Comparison of ENCODE assay signal across 25 cellular contexts in the genomic region with DNA sequence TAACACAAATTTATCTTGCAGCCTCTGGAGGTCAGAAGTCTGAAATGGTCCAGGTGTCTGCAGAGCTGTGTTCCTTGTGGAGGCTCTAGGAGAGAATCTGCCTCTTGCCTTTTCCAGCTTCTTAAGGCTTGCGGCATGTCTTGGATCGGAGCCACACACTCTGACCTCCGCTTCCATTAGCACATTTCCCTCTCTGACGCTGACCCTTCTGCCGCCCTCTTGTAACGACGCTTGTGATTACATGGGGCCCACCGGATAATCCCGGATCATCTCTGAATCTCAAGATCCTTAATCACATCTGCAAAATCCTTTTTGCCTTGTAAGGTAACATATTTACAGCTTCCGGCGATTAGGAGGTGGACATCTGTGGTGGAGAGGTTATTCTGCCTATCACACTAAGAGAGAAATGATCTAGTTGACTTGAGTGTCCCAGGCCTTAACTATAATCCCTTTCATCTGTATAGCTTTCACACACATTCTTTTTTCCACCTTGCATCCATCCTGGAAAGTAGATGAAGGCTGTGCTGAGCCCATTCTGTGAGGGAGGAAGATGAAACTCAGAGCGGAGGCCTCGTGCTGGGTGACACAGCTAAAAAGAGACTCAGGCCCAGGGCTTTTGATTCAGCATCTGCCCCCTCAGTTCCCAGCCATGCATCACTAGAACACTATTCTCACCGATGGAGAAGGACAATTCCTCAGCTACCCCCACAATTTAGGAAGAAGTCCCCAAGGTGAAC. TPM values are rescaled to one million over a fixed set of nuclear protein-coding genes. Genes with fewer than 3 reads are reported as not detected.
A peak's percentile ranks its signal among the peaks of the same experiment; 100 is the strongest.
DNase-seq lines count a peak whose midpoint lies in the region; ATAC-seq, FAIRE-seq and TF ChIP-seq lines count a peak whose summit lies in the region.
"Had no signal": no experiment of that assay in that cellular context is flagged by ENCODE, and none has a peak within 500 bp of the region (broad histone marks: within the 10 kb centered on the region; RNA-seq: fewer than 3 reads in every experiment).

No MANE protein-coding gene starts in this region.

- H3K9me3 Mint-ChIP-seq in endodermal cell = no peaks in the 10 kb centered on the region
- no peaks in the 10 kb centered on the region for H3K9me3 Mint-ChIP-seq in nephron
- H3K9me3 Mint-ChIP-seq: CD8-positive, alpha-beta T cell had no signal

- FAIRE-seq in HepG2 (lab: Jason Lieb, UNC) = no peak
- FAIRE-seq: G401.6, GM12878 had no signal

- H3K4me3 ChIP-seq in HepG2 (replicated peaks in 1 of 3; ENCODE audit: insufficient read depth in 1 of 3, low read depth in 2 of 3, low read length in 3 of 3) (no peak overlapping the region), right lobe of liver (no peak overlapping the region), endodermal cell (ENCODE audit: low read length) (no peak overlapping the region), aorta (ENCODE audit: low read length in 2 of 2) (no peak overlapping the region)
- H3K4me3 ChIP-seq: BLaER1, GM12878, GM23248, PC-9 had no signal

- CTCF ChIA-PET in HepG2 (lab: Yijun Ruan, JAX; ENCODE audit: low intra/inter-chr PET ratio, low total read pairs) = interaction anchor here (1.9 kb wide), 1 partner anchor 20 kb away, joined by 9 read pairs; no protein-coding TSS in a partner anchor

- WGBS in HepG2 (ENCODE audit: low lambda C conversion rate) = 73% methylated on average over 14 of the region's 14 CpGs
- 80% methylated on average over 8 of the region's 14 CpGs for WGBS in right lobe of liver (ENCODE audit: insufficient coverage, low coverage, low lambda C conversion rate, missing lambda C conversion rate)
- WGBS in endodermal cell (ENCODE audit: insufficient coverage in 1 of 2, insufficient read length in 1 of 2), 2 experiments = 88 to 93% methylated on average over 8 to 13 of the region's 14 CpGs
- 86 to 93% methylated on average over 14 of the region's 14 CpGs for WGBS in aorta, 2 donors

- H3K4me1 ChIP-seq in HepG2 (ENCODE audit: insufficient read depth, low read length) (peaks cover 49% of the 10 kb centered on the region), right lobe of liver (no peaks in the 10 kb centered on the region), endodermal cell (ENCODE audit: control insufficient read depth, insufficient read depth, low read length) (no peaks in the 10 kb centered on the region), aorta (ENCODE audit: control insufficient read depth in 1 of 2, insufficient read depth in 2 of 2, low read length in 2 of 2) (no peaks in the 10 kb centered on the region)
- H3K4me1 ChIP-seq: BLaER1 had no signal

- H3K27ac Mint-ChIP-seq in endodermal cell (peak overlapping the region; percentile 39), nephron (peak overlapping the region; percentile 30 to 79 (median 31))

- no peaks in the 10 kb centered on the region for H3K36me3 Mint-ChIP-seq in endodermal cell (ENCODE audit: low read depth)
- H3K36me3 Mint-ChIP-seq in nephron (ENCODE audit: low read depth) = no peaks in the 10 kb centered on the region
- H3K36me3 Mint-ChIP-seq: CD8-positive, alpha-beta T cell had no signal

- H3K36me3 ChIP-seq in HepG2 (replicated peaks in 1 of 2; ENCODE audit: control insufficient read depth in 1 of 2, insufficient read depth in 2 of 2, low read length in 2 of 2) = no peaks in the 10 kb centered on the region
- no peaks in the 10 kb centered on the region for H3K36me3 ChIP-seq in right lobe of liver
- H3K36me3 ChIP-seq in endodermal cell (ENCODE audit: control insufficient read depth, insufficient read depth, low read length) = no peaks in the 10 kb centered on the region
- H3K36me3 ChIP-seq in aorta (ENCODE audit: control insufficient read depth in 1 of 2, insufficient read depth in 2 of 2, low read length in 1 of 2) = no peaks in the 10 kb centered on the region
- H3K36me3 ChIP-seq: BLaER1 had no signal

- POLR2A ChIA-PET in HepG2 (lab: Yijun Ruan, JAX) = interaction anchor here (1.7 to 1.9 kb wide), 2 partner anchors 16 to 156 kb away, joined by 4 to 5 read pairs; partner anchors contain the start of gene XYLT2

- BruUV-seq in HepG2 (replicated peaks; lab: Mats Ljungman, UMichigan) = no TSS peak

- no peak for DNase-seq in HepG2 (ENCODE audit: low spot score)
- DNase-seq in right lobe of liver = no peak
- DNase-seq in endodermal cell = peak; percentile 42
- DNase-seq in aorta = peak; percentile 7 to 8
- no peak for DNase-seq in NCI-H128 (lab: John Stamatoyannopoulos, UW; ENCODE audit: unreplicated experiment)
- no peak for DNase-seq in SW480 (ENCODE audit: low spot score)
- no peak for DNase-seq in superior temporal gyrus (ENCODE audit: extremely low spot score)
- DNase-seq: CD8-positive, alpha-beta T cell; DND-41; GM23248; HCEC 1CT; IMR-90; Kasumi-1; MM.1S; NCI-H1092 treated with DMSO at 0.1 percent for 48 hours; NCI-H1694 treated with DMSO at 0.1 percent for 48 hours; NCI-H446; NCI-H748 treated with DMSO at 0.1 percent for 48 hours; PC-9 had no signal

- in situ Hi-C loops in HepG2 (cut with HindIII; ENCODE audit: extremely low pct_ligation_motif_present, low pct_unique_long_range_greater_than_20kb) = no loop called here

- H3K9me3 ChIP-seq in HepG2 (ENCODE audit: low read length) (no peaks in the 10 kb centered on the region), right lobe of liver (no peaks in the 10 kb centered on the region), endodermal cell (ENCODE audit: control insufficient read depth, low read length) (no peaks in the 10 kb centered on the region), aorta (ENCODE audit: control insufficient read depth, low read length) (no peaks in the 10 kb centered on the region)
- H3K9me3 ChIP-seq: BLaER1 had no signal

- H4K20me1 ChIP-seq in HepG2 (ENCODE audit: insufficient read depth, low read length) = no peaks in the 10 kb centered on the region
- H4K20me1 ChIP-seq: BLaER1 had no signal

- intact Hi-C loops in HepG2 (cut with micrococcal nuclease; ENCODE audit: unreplicated experiment) = loop anchor here (1.0 kb wide), 1 partner anchor 20 kb away; no protein-coding TSS in a partner anchor
- intact Hi-C loops in right lobe of liver (cut with DNase I) = no loop called here
- intact Hi-C loops in aorta (cut with DNase I) = no loop called here

- no peak overlapping the region for H3K9ac ChIP-seq in HepG2 (ENCODE audit: insufficient read depth, low read depth, low read length)
- H3K9ac ChIP-seq in endodermal cell (ENCODE audit: extremely low read depth, low read length, poor library complexity, severe bottlenecking) = no peak overlapping the region
- H3K9ac ChIP-seq: BLaER1, GM23248 had no signal

- no peaks in the 10 kb centered on the region for H3K79me2 ChIP-seq in HepG2 (ENCODE audit: insufficient read depth, low read length)

- H3K4me3 Mint-ChIP-seq in endodermal cell = no peak overlapping the region
- H3K4me3 Mint-ChIP-seq in nephron = no peak overlapping the region
- H3K4me3 Mint-ChIP-seq: CD8-positive, alpha-beta T cell had no signal

- no peak for TF ChIP-seq RAD21 in HepG2 (CRISPR knock-in tag; IDR thresholded peaks at IDR 0.05)

- TF ChIP-seq CTCF in HepG2 (CRISPR knock-in tag; IDR thresholded peaks at IDR 0.05) (no peak), right lobe of liver (IDR thresholded peaks at IDR 0.05) (no peak), endodermal cell (conservative IDR thresholded peaks at IDR 0.05) (no peak), nephron (IDR thresholded peaks at IDR 0.05; ENCODE audit: unreplicated experiment in 3 of 3) (no peak)

- H3K27me3 ChIP-seq in HepG2 (ENCODE audit: control insufficient read depth in 1 of 2, insufficient read depth in 2 of 2, low read length in 2 of 2) (no peaks in the 10 kb centered on the region; a peak in 3 of 5 replicates), right lobe of liver (no peaks in the 10 kb centered on the region), endodermal cell (ENCODE audit: control insufficient read depth, insufficient read depth, low read length, poor library complexity, severe bottlenecking) (peaks cover 11% of the 10 kb centered on the region), aorta (ENCODE audit: control insufficient read depth in 1 of 2, insufficient read depth in 2 of 2, low read length in 1 of 2) (no peaks in the 10 kb centered on the region)

- H3K27me3 Mint-ChIP-seq in endodermal cell (ENCODE audit: insufficient read depth) = peaks cover 14% of the 10 kb centered on the region
- peaks cover 9% of the 10 kb centered on the region for H3K27me3 Mint-ChIP-seq in nephron (ENCODE audit: low read depth)

- no peak overlapping the region for H3K4me2 ChIP-seq in HepG2 (ENCODE audit: low read depth, low read length)
- H3K4me2 ChIP-seq: BLaER1, PC-9 had no signal

- H2AFZ ChIP-seq in HepG2 (ENCODE audit: low read length) = no peak overlapping the region
- H2AFZ ChIP-seq: GM23248, PC-9 had no signal

- no peak for TF ChIP-seq POLR2A in HepG2 (IDR thresholded peaks at IDR 0.05; ENCODE audit: insufficient read depth in 1 of 2, low read depth in 2 of 2, low read length in 2 of 2)
- no peak for TF ChIP-seq POLR2A in right lobe of liver (IDR thresholded peaks at IDR 0.05)

- ATAC-seq in HepG2 = no peak
- no peak for ATAC-seq in right lobe of liver
- ATAC-seq in aorta (ENCODE audit: low FRiP score) = no peak
- ATAC-seq: CD8-positive, alpha-beta T cell; GM12878 had no signal

- no peak overlapping the region for H3K27ac ChIP-seq in HepG2 (ENCODE audit: extremely low read length, insufficient read depth, low read length)
- no peak overlapping the region for H3K27ac ChIP-seq in right lobe of liver
- no peak overlapping the region for H3K27ac ChIP-seq in endodermal cell (ENCODE audit: low read depth, low read length)
- H3K27ac ChIP-seq in aorta (ENCODE audit: low read depth in 1 of 2, low read length in 2 of 2) = no peak overlapping the region
- H3K27ac ChIP-seq: BLaER1, GM23248, PC-9 had no signal

- peaks cover 5% of the 10 kb centered on the region for H3K4me1 Mint-ChIP-seq in endodermal cell
- peaks cover 12% of the 10 kb centered on the region for H3K4me1 Mint-ChIP-seq in nephron

- TF ChIP-seq EP300 in HepG2 (IDR thresholded peaks at IDR 0.05; ENCODE audit: low read depth in 2 of 2, low read length in 2 of 2) = no peak
- no peak for TF ChIP-seq EP300 in HepG2 (CRISPR knock-in tag; IDR thresholded peaks at IDR 0.05; ENCODE audit: borderline replicate concordance)

RNA-seq across cellular contexts. Expression of gene MYCBPAP, which starts 6.2 kb away (rescaled TPM):
- total RNA-seq in HepG2 (2016; rRNA removed; fragmentation: Illumina TruSeq; extraction: Trizol) = 0.24 and 0.36 TPM in 2 replicates
- not detected in 2 replicates for total RNA-seq in HepG2 (2016; cell fraction: cytosol; rRNA removed; fragmentation: Illumina TruSeq; extraction: Trizol; ENCODE audit: low read depth)
- 0.09 and 0.32 TPM in 2 replicates for total RNA-seq in HepG2 (2016; cell fraction: insoluble cytoplasmic fraction; rRNA removed; fragmentation: Illumina TruSeq; extraction: Trizol)
- total RNA-seq in HepG2 (2016; cell fraction: membrane; rRNA removed; fragmentation: Illumina TruSeq; extraction: Trizol) = 0.41 TPM in 1 of 2 replicates, not detected in the other
- 0.47 and 1.0 TPM in 2 replicates for total RNA-seq in HepG2 (2016; cell fraction: nucleus; rRNA removed; fragmentation: Illumina TruSeq; extraction: Trizol)
- 0.18 and 0.22 TPM in 2 replicates for polyA plus RNA-seq in HepG2 (2011; rRNA removed)
- polyA plus RNA-seq in HepG2 (2011; cell fraction: cytosol; rRNA removed) = 0.12 and 0.13 TPM in 2 replicates
- polyA plus RNA-seq in HepG2 (2011; cell fraction: nucleus; rRNA removed) = 0.69 and 1.0 TPM in 2 replicates
- 0.48 and 0.56 TPM in 2 replicates for polyA plus RNA-seq in HepG2 (2012)
- polyA plus RNA-seq in HepG2 (2016; cell fraction: cytosol; fragmentation: Illumina TruSeq; extraction: Trizol; ENCODE audit: low read depth) = not detected in 2 replicates
- 0.36 and 0.41 TPM in 2 replicates for polyA plus RNA-seq in HepG2 (2016; cell fraction: insoluble cytoplasmic fraction; fragmentation: Illumina TruSeq; extraction: Trizol; ENCODE audit: low read depth)
- polyA plus RNA-seq in HepG2 (2016; cell fraction: membrane; fragmentation: Illumina TruSeq; extraction: Trizol; ENCODE audit: low read depth) = 0.07 TPM in 1 of 2 replicates, not detected in the other
- 0.93 and 1.1 TPM in 2 replicates for polyA plus RNA-seq in HepG2 (2016; cell fraction: nucleus; fragmentation: Illumina TruSeq; extraction: Trizol; ENCODE audit: insufficient read depth, low read depth)
- polyA minus RNA-seq in HepG2 (2011; rRNA and poly(A)+ RNA removed; ENCODE audit: low replicate concordance) = 0.33 TPM in 1 of 2 replicates, not detected in the other
- not detected in 2 replicates for polyA minus RNA-seq in HepG2 (2011; cell fraction: cytosol; rRNA and poly(A)+ RNA removed)
- polyA minus RNA-seq in HepG2 (2011; cell fraction: nucleus; rRNA and poly(A)+ RNA removed) = 0.52 and 0.75 TPM in 2 replicates
- under 1 TPM in 1 of 6 experiments, not detected in 5; 0.51 TPM for total RNA-seq in right lobe of liver
- total RNA-seq in endodermal cell = 1 to 10 TPM; 3.5 to 7.1 TPM
- 2.6 TPM for polyA plus RNA-seq in endodermal cell (2013, experiment 1 of 2)
- polyA plus RNA-seq in endodermal cell (2013, experiment 2 of 2) = 1.6 TPM
- total RNA-seq in aorta = 1 to 10 TPM; 1.3 to 1.8 TPM
- polyA plus RNA-seq in aorta = 1 to 10 TPM in 1 of 2 donors, under 1 TPM in 1; 0.77 to 1.0 TPM
- total RNA-seq: A172, HT-29 had no signal

RNA-seq across cellular contexts. Expression of gene RSAD1, which starts 23.4 kb away (rescaled TPM):
- total RNA-seq in HepG2 (2016; rRNA removed; fragmentation: Illumina TruSeq; extraction: Trizol) = 16.0 and 22.7 TPM in 2 replicates
- 7.3 and 10.0 TPM in 2 replicates for total RNA-seq in HepG2 (2016; cell fraction: cytosol; rRNA removed; fragmentation: Illumina TruSeq; extraction: Trizol; ENCODE audit: low read depth)
- 16.9 and 22.5 TPM in 2 replicates for total RNA-seq in HepG2 (2016; cell fraction: insoluble cytoplasmic fraction; rRNA removed; fragmentation: Illumina TruSeq; extraction: Trizol)
- 13.4 and 14.3 TPM in 2 replicates for total RNA-seq in HepG2 (2016; cell fraction: membrane; rRNA removed; fragmentation: Illumina TruSeq; extraction: Trizol)
- 30.4 and 33.5 TPM in 2 replicates for total RNA-seq in HepG2 (2016; cell fraction: nucleus; rRNA removed; fragmentation: Illumina TruSeq; extraction: Trizol)
- polyA plus RNA-seq in HepG2 (2011; rRNA removed) = 27.7 and 36.1 TPM in 2 replicates
- polyA plus RNA-seq in HepG2 (2011; cell fraction: cytosol; rRNA removed) = 18.4 and 20.0 TPM in 2 replicates
- polyA plus RNA-seq in HepG2 (2011; cell fraction: nucleus; rRNA removed) = 105 and 113 TPM in 2 replicates
- polyA plus RNA-seq in HepG2 (2012) = 23.6 and 33.3 TPM in 2 replicates
- 5.4 and 6.8 TPM in 2 replicates for polyA plus RNA-seq in HepG2 (2016; cell fraction: cytosol; fragmentation: Illumina TruSeq; extraction: Trizol; ENCODE audit: low read depth)
- 26.1 and 30.3 TPM in 2 replicates for polyA plus RNA-seq in HepG2 (2016; cell fraction: insoluble cytoplasmic fraction; fragmentation: Illumina TruSeq; extraction: Trizol; ENCODE audit: low read depth)
- 12.5 and 12.8 TPM in 2 replicates for polyA plus RNA-seq in HepG2 (2016; cell fraction: membrane; fragmentation: Illumina TruSeq; extraction: Trizol; ENCODE audit: low read depth)
- 76.0 and 77.9 TPM in 2 replicates for polyA plus RNA-seq in HepG2 (2016; cell fraction: nucleus; fragmentation: Illumina TruSeq; extraction: Trizol; ENCODE audit: insufficient read depth, low read depth)
- polyA minus RNA-seq in HepG2 (2011; rRNA and poly(A)+ RNA removed; ENCODE audit: low replicate concordance) = 18.5 and 34.3 TPM in 2 replicates
- polyA minus RNA-seq in HepG2 (2011; cell fraction: cytosol; rRNA and poly(A)+ RNA removed) = 8.6 and 9.4 TPM in 2 replicates
- 53.4 and 55.7 TPM in 2 replicates for polyA minus RNA-seq in HepG2 (2011; cell fraction: nucleus; rRNA and poly(A)+ RNA removed)
- 10 to 100 TPM; 17.9 to 26.6 (median 23.4) TPM for total RNA-seq in right lobe of liver
- total RNA-seq in endodermal cell = 10 to 100 TPM; 26.6 to 35.8 TPM
- polyA plus RNA-seq in endodermal cell (2013, experiment 1 of 2) = 32.2 TPM
- 25.3 TPM for polyA plus RNA-seq in endodermal cell (2013, experiment 2 of 2)
- 10 to 100 TPM; 32.1 to 42.3 TPM for total RNA-seq in aorta
- polyA plus RNA-seq in aorta = 10 to 100 TPM; 12.1 to 39.2 TPM

RNA-seq across cellular contexts. Expression of gene EPN3, which starts 30.5 kb away (rescaled TPM):
- 0.41 and 0.95 TPM in 2 replicates for total RNA-seq in HepG2 (2016; rRNA removed; fragmentation: Illumina TruSeq; extraction: Trizol)
- total RNA-seq in HepG2 (2016; cell fraction: cytosol; rRNA removed; fragmentation: Illumina TruSeq; extraction: Trizol; ENCODE audit: low read depth) = 0.88 and 1.1 TPM in 2 replicates
- total RNA-seq in HepG2 (2016; cell fraction: insoluble cytoplasmic fraction; rRNA removed; fragmentation: Illumina TruSeq; extraction: Trizol) = 0.54 and 0.71 TPM in 2 replicates
- 0.90 and 1.3 TPM in 2 replicates for total RNA-seq in HepG2 (2016; cell fraction: membrane; rRNA removed; fragmentation: Illumina TruSeq; extraction: Trizol)
- 1.1 and 1.6 TPM in 2 replicates for total RNA-seq in HepG2 (2016; cell fraction: nucleus; rRNA removed; fragmentation: Illumina TruSeq; extraction: Trizol)
- 0.05 and 0.11 TPM in 2 replicates for polyA plus RNA-seq in HepG2 (2011; rRNA removed)
- polyA plus RNA-seq in HepG2 (2011; cell fraction: cytosol; rRNA removed) = 0.04 and 0.09 TPM in 2 replicates
- polyA plus RNA-seq in HepG2 (2011; cell fraction: nucleus; rRNA removed) = 0.23 and 0.35 TPM in 2 replicates
- 0.09 and 0.15 TPM in 2 replicates for polyA plus RNA-seq in HepG2 (2012)
- 0.40 and 0.55 TPM in 2 replicates for polyA plus RNA-seq in HepG2 (2016; cell fraction: cytosol; fragmentation: Illumina TruSeq; extraction: Trizol; ENCODE audit: low read depth)
- polyA plus RNA-seq in HepG2 (2016; cell fraction: insoluble cytoplasmic fraction; fragmentation: Illumina TruSeq; extraction: Trizol; ENCODE audit: low read depth) = 1.2 and 1.4 TPM in 2 replicates
- 0.73 and 0.91 TPM in 2 replicates for polyA plus RNA-seq in HepG2 (2016; cell fraction: membrane; fragmentation: Illumina TruSeq; extraction: Trizol; ENCODE audit: low read depth)
- 1.2 and 1.7 TPM in 2 replicates for polyA plus RNA-seq in HepG2 (2016; cell fraction: nucleus; fragmentation: Illumina TruSeq; extraction: Trizol; ENCODE audit: insufficient read depth, low read depth)
- 0.35 and 1.4 TPM in 2 replicates for polyA minus RNA-seq in HepG2 (2011; rRNA and poly(A)+ RNA removed; ENCODE audit: low replicate concordance)
- 0.20 and 0.53 TPM in 2 replicates for polyA minus RNA-seq in HepG2 (2011; cell fraction: cytosol; rRNA and poly(A)+ RNA removed)
- 1.1 and 3.2 TPM in 2 replicates for polyA minus RNA-seq in HepG2 (2011; cell fraction: nucleus; rRNA and poly(A)+ RNA removed)
- total RNA-seq in right lobe of liver = under 1 TPM in 2 of 6 experiments, not detected in 4; 0.06 to 0.27 TPM
- under 1 TPM in 1 of 2 donors, not detected in 1; 0.66 TPM for total RNA-seq in endodermal cell
- 0.21 TPM for polyA plus RNA-seq in endodermal cell (2013, experiment 1 of 2)
- not detected for polyA plus RNA-seq in endodermal cell (2013, experiment 2 of 2)
- total RNA-seq in aorta = not detected
- polyA plus RNA-seq in aorta = 1 to 10 TPM; 1.5 to 1.9 TPM
- total RNA-seq: A172; CD8-positive, alpha-beta T cell; GM12878; GM23248; IMR-90 had no signal
- polyA plus RNA-seq: GM23248 had no signal

RNA-seq across cellular contexts. Expression of gene CHAD, which starts 33.4 kb away (rescaled TPM):
- total RNA-seq in HepG2 (2016; rRNA removed; fragmentation: Illumina TruSeq; extraction: Trizol) (not detected in 2 replicates), right lobe of liver (10 to 100 TPM in 2 of 6 experiments, 1 to 10 TPM in 4; 1.0 to 11.3 (median 3.8) TPM), endodermal cell (under 1 TPM in 1 of 2 donors, not detected in 1; 0.15 TPM), aorta (under 1 TPM in 1 of 2 donors, not detected in 1; 0.57 TPM)
- total RNA-seq in HepG2 (2016; cell fraction: cytosol; rRNA removed; fragmentation: Illumina TruSeq; extraction: Trizol; ENCODE audit: low read depth) = not detected in 2 replicates
- 0.09 TPM in 1 of 2 replicates, not detected in the other for total RNA-seq in HepG2 (2016; cell fraction: insoluble cytoplasmic fraction; rRNA removed; fragmentation: Illumina TruSeq; extraction: Trizol)
- total RNA-seq in HepG2 (2016; cell fraction: membrane; rRNA removed; fragmentation: Illumina TruSeq; extraction: Trizol) = not detected in 2 replicates
- total RNA-seq in HepG2 (2016; cell fraction: nucleus; rRNA removed; fragmentation: Illumina TruSeq; extraction: Trizol) = not detected in 2 replicates
- polyA plus RNA-seq in HepG2 (2011; rRNA removed) (1.4 and 2.2 TPM in 2 replicates), aorta (1 to 10 TPM in 1 of 2 donors, under 1 TPM in 1; 0.20 to 2.3 TPM)
- 0.56 and 1.1 TPM in 2 replicates for polyA plus RNA-seq in HepG2 (2011; cell fraction: cytosol; rRNA removed)
- 7.9 and 10.0 TPM in 2 replicates for polyA plus RNA-seq in HepG2 (2011; cell fraction: nucleus; rRNA removed)
- polyA plus RNA-seq in HepG2 (2012) = 4.3 and 5.0 TPM in 2 replicates
- not detected in 2 replicates for polyA plus RNA-seq in HepG2 (2016; cell fraction: cytosol; fragmentation: Illumina TruSeq; extraction: Trizol; ENCODE audit: low read depth)
- polyA plus RNA-seq in HepG2 (2016; cell fraction: insoluble cytoplasmic fraction; fragmentation: Illumina TruSeq; extraction: Trizol; ENCODE audit: low read depth) = not detected in 2 replicates
- not detected in 2 replicates for polyA plus RNA-seq in HepG2 (2016; cell fraction: membrane; fragmentation: Illumina TruSeq; extraction: Trizol; ENCODE audit: low read depth)
- 1.1 TPM in 1 of 2 replicates, not detected in the other for polyA plus RNA-seq in HepG2 (2016; cell fraction: nucleus; fragmentation: Illumina TruSeq; extraction: Trizol; ENCODE audit: insufficient read depth, low read depth)
- polyA minus RNA-seq in HepG2 (2011; rRNA and poly(A)+ RNA removed; ENCODE audit: low replicate concordance) = 0.07 and 1.3 TPM in 2 replicates
- not detected in 2 replicates for polyA minus RNA-seq in HepG2 (2011; cell fraction: cytosol; rRNA and poly(A)+ RNA removed)
- 0.64 and 0.87 TPM in 2 replicates for polyA minus RNA-seq in HepG2 (2011; cell fraction: nucleus; rRNA and poly(A)+ RNA removed)
- polyA plus RNA-seq in endodermal cell (2013, experiment 1 of 2) = not detected
- polyA plus RNA-seq in endodermal cell (2013, experiment 2 of 2) = 0.17 TPM
- total RNA-seq: A172; CD8-positive, alpha-beta T cell; GM12878; GM23248; HT-29; IMR-90; PC-9 had no signal
- polyA plus RNA-seq: GM23248 had no signal

RNA-seq across cellular contexts. Expression of gene SPATA20, which starts 44.9 kb away (rescaled TPM):
- total RNA-seq in HepG2 (2016; rRNA removed; fragmentation: Illumina TruSeq; extraction: Trizol) = 35.7 and 64.8 TPM in 2 replicates
- 38.7 and 45.5 TPM in 2 replicates for total RNA-seq in HepG2 (2016; cell fraction: cytosol; rRNA removed; fragmentation: Illumina TruSeq; extraction: Trizol; ENCODE audit: low read depth)
- total RNA-seq in HepG2 (2016; cell fraction: insoluble cytoplasmic fraction; rRNA removed; fragmentation: Illumina TruSeq; extraction: Trizol) = 31.6 and 65.5 TPM in 2 replicates
- total RNA-seq in HepG2 (2016; cell fraction: membrane; rRNA removed; fragmentation: Illumina TruSeq; extraction: Trizol) = 64.2 and 68.5 TPM in 2 replicates
- total RNA-seq in HepG2 (2016; cell fraction: nucleus; rRNA removed; fragmentation: Illumina TruSeq; extraction: Trizol) = 65.8 and 68.8 TPM in 2 replicates
- polyA plus RNA-seq in HepG2 (2011; rRNA removed) = 36.1 and 38.1 TPM in 2 replicates
- 16.3 and 29.3 TPM in 2 replicates for polyA plus RNA-seq in HepG2 (2011; cell fraction: cytosol; rRNA removed)
- 301 and 348 TPM in 2 replicates for polyA plus RNA-seq in HepG2 (2011; cell fraction: nucleus; rRNA removed)
- polyA plus RNA-seq in HepG2 (2012) = 22.4 and 25.0 TPM in 2 replicates
- polyA plus RNA-seq in HepG2 (2016; cell fraction: cytosol; fragmentation: Illumina TruSeq; extraction: Trizol; ENCODE audit: low read depth) = 38.7 and 44.0 TPM in 2 replicates
- 36.7 and 39.9 TPM in 2 replicates for polyA plus RNA-seq in HepG2 (2016; cell fraction: insoluble cytoplasmic fraction; fragmentation: Illumina TruSeq; extraction: Trizol; ENCODE audit: low read depth)
- 62.1 and 66.1 TPM in 2 replicates for polyA plus RNA-seq in HepG2 (2016; cell fraction: membrane; fragmentation: Illumina TruSeq; extraction: Trizol; ENCODE audit: low read depth)
- 150 and 152 TPM in 2 replicates for polyA plus RNA-seq in HepG2 (2016; cell fraction: nucleus; fragmentation: Illumina TruSeq; extraction: Trizol; ENCODE audit: insufficient read depth, low read depth)
- 11.3 and 57.4 TPM in 2 replicates for polyA minus RNA-seq in HepG2 (2011; rRNA and poly(A)+ RNA removed; ENCODE audit: low replicate concordance)
- polyA minus RNA-seq in HepG2 (2011; cell fraction: cytosol; rRNA and poly(A)+ RNA removed) = 12.1 and 17.9 TPM in 2 replicates
- 52.6 and 68.2 TPM in 2 replicates for polyA minus RNA-seq in HepG2 (2011; cell fraction: nucleus; rRNA and poly(A)+ RNA removed)
- 100 to 1,000 TPM in 1 of 6 experiments, 10 to 100 TPM in 5; 29.6 to 203 (median 34.2) TPM for total RNA-seq in right lobe of liver
- total RNA-seq in endodermal cell = 10 to 100 TPM; 40.4 to 40.5 TPM
- 22.2 TPM for polyA plus RNA-seq in endodermal cell (2013, experiment 1 of 2)
- polyA plus RNA-seq in endodermal cell (2013, experiment 2 of 2) = 21.2 TPM
- 10 to 100 TPM; 27.8 to 41.9 TPM for total RNA-seq in aorta
- polyA plus RNA-seq in aorta = 10 to 100 TPM; 16.7 to 64.0 TPM

Comparison
In these comparisons a context has a peak if more than half of its experiments do, and no peak if none do; other contexts are left out.
1. DNase-seq: peak in endodermal cell (single experiment) and aorta (2 of 2); none in HepG2 (single experiment), right lobe of liver (0 of 3), NCI-H128 (single experiment), SW480 (single experiment) and superior temporal gyrus (single experiment).